In genomic region chr1:15051898-15052528, GRCh38 we compare ENCODE assay signal across 1 cellular context.
A peak's percentile ranks its signal among the peaks of the same experiment; 100 is the strongest.
TF ChIP-seq lines count a peak whose summit lies in the region.

No MANE protein-coding gene starts in this region.

TF ChIP-seq in K562, 482 proteins besides CTCF, POLR2A, EP300 and RAD21:
- TF ChIP-seq CUX1 (CRISPR knock-in tag; IDR thresholded peaks at IDR 0.05): no peak
- peak; percentile 32 for TF ChIP-seq ZFP36 (IDR thresholded peaks at IDR 0.05; ENCODE audit: low read depth, low read length, partially characterized antibody)
- peak; percentile 95 for TF ChIP-seq ZNF431 (CRISPR knock-in tag; IDR thresholded peaks at IDR 0.05)
- no peak for TF ChIP-seq ZC3H4 (CRISPR knock-in tag; IDR thresholded peaks at IDR 0.05; ENCODE audit: borderline replicate concordance)
- TF ChIP-seq, protein P1, sequence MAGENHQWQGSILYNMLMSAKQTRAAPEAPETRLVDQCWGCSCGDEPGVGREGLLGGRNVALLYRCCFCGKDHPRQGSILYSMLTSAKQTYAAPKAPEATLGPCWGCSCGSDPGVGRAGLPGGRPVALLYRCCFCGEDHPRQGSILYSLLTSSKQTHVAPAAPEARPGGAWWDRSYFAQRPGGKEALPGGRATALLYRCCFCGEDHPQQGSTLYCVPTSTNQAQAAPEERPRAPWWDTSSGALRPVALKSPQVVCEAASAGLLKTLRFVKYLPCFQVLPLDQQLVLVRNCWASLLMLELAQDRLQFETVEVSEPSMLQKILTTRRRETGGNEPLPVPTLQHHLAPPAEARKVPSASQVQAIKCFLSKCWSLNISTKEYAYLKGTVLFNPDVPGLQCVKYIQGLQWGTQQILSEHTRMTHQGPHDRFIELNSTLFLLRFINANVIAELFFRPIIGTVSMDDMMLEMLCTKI (IDR thresholded peaks at IDR 0.05; ENCODE audit: partially characterized antibody): no peak
- no peak for TF ChIP-seq ZNF134 (CRISPR knock-in tag; conservative IDR thresholded peaks at IDR 0.05)
